1 cellular context compared by ENCODE assay signal in genomic region chr1:59223943-59224639, GRCh38.
A peak's percentile ranks its signal among the peaks of the same experiment; 100 is the strongest.
TF ChIP-seq lines count a peak whose summit lies in the region.

No MANE protein-coding gene starts in this region.

TF ChIP-seq in K562, 482 proteins besides CTCF, POLR2A, EP300 and RAD21 (continued from another document):
- TF ChIP-seq PBX2 (CRISPR knock-in tag; IDR thresholded peaks at IDR 0.05; ENCODE audit: low read depth) (no peak), PBX2 (tag; conservative IDR thresholded peaks at IDR 0.05; ENCODE audit: low read depth) (peak; percentile 51; the same call in 1 of the 2 replicates), CCAR2 (IDR thresholded peaks at IDR 0.05; ENCODE audit: low read depth, low read length) (no peak), TEAD4 (IDR thresholded peaks at IDR 0.05; ENCODE audit: low read length) (peak; percentile 35; the same call in 1 of the 2 replicates), TEAD4 (CRISPR knock-in tag; IDR thresholded peaks at IDR 0.05; ENCODE audit: borderline replicate concordance) (no peak), CBFA2T3 (IDR thresholded peaks at IDR 0.05) (peak; percentile 43; the same call in 1 of the 2 replicates), CEBPB (tag; IDR thresholded peaks at IDR 0.05) (peak; percentile 47; the same call in 1 of the 2 replicates), ZNF76 (CRISPR knock-in tag; IDR thresholded peaks at IDR 0.05; ENCODE audit: borderline replicate concordance) (no peak), ZNF717 (CRISPR knock-in tag; IDR thresholded peaks at IDR 0.05) (no peak), ARID1B (IDR thresholded peaks at IDR 0.05) (peak; percentile 47), EHMT2 (IDR thresholded peaks at IDR 0.05) (no peak), RERE (CRISPR knock-in tag; IDR thresholded peaks at IDR 0.05; ENCODE audit: borderline replicate concordance) (no peak), CEBPG (CRISPR knock-in tag; IDR thresholded peaks at IDR 0.05) (no peak), CEBPG (tag; conservative IDR thresholded peaks at IDR 0.05 in 1 of 2, IDR thresholded peaks at IDR 0.05 in 1 of 2) (peak in 1 of 2 experiments; percentile 18; a peak in 1 of 4 replicates), HNRNPH1 (optimal IDR thresholded peaks at IDR 0.05; ENCODE audit: low read depth, low read length) (no peak), NFXL1 (CRISPR knock-in tag; IDR thresholded peaks at IDR 0.05) (no peak), BDP1 (IDR thresholded peaks at IDR 0.05; ENCODE audit: insufficient read depth, insufficient read length) (no peak), ELF1 (tag; IDR thresholded peaks at IDR 0.05) (no peak), ZNF512 (tag; IDR thresholded peaks at IDR 0.05) (no peak), ETS1 (conservative IDR thresholded peaks at IDR 0.05; ENCODE audit: control insufficient read depth, low read depth, low read length) (no peak)
